Comparison of ENCODE assay signal across 15 cellular contexts in genomic region chr10:26792780-26793495, GRCh38.
DNase-seq lines count a peak whose midpoint lies in the region; ATAC-seq, FAIRE-seq and TF ChIP-seq lines count a peak whose summit lies in the region.
"Had no signal": no experiment of that assay in that cellular context is flagged by ENCODE, and none has a peak within 500 bp of the region (broad histone marks: within the 10 kb centered on the region; RNA-seq: fewer than 3 reads in every experiment).

No MANE protein-coding gene starts in this region.

- DNase-seq in H54 (ENCODE audit: insufficient read length, low spot score) (no peak), inferior parietal cortex (ENCODE audit: extremely low spot score) (peak; percentile 53), KBM-7 (no peak), NCI-H2196 (lab: John Stamatoyannopoulos, UW; ENCODE audit: unreplicated experiment) (no peak)
- DNase-seq: activated CD8-positive, alpha-beta memory T cell treated with anti-CD3 and anti-CD28 coated beads for 24 hours; activated gamma-delta T cell; NCI-H1105; NCI-H226; ovary; uterus had no signal

- H3K4me1 Mint-ChIP-seq in activated T-helper 17 cell treated with anti-CD3 and anti-CD28 coated beads, Interleukin-2, amount 50 U/mL, for 72 hours, result peaks cover 19% of the 10 kb centered on the region
- peaks cover 63% of the 10 kb centered on the region for H3K4me1 Mint-ChIP-seq in stimulated activated memory B cell treated with anti-CD40 and anti-IgM and Interleukin-4, amounts not matched to agents 10 μg/mL and 1 μg/mL and 100 μg/mL, for 72 hours

- H3K4me3 Mint-ChIP-seq in activated T-helper 17 cell treated with anti-CD3 and anti-CD28 coated beads, Interleukin-2, amount 50 U/mL, for 72 hours, result no peak overlapping the region
- H3K4me3 Mint-ChIP-seq in stimulated activated memory B cell treated with anti-CD40 and anti-IgM and Interleukin-4, amounts not matched to agents 10 μg/mL and 1 μg/mL and 100 μg/mL, for 72 hours, result no peak overlapping the region
- H3K4me3 Mint-ChIP-seq: stimulated activated naive CD8-positive, alpha-beta T cell treated with anti-CD3 and anti-CD28 coated beads, Interleukin-15, Interleukin-2, amounts not matched to agents 100 ng/mL and 50 ng/mL, for 24 hours had no signal

- H3K27me3 Mint-ChIP-seq in activated T-helper 17 cell treated with anti-CD3 and anti-CD28 coated beads, Interleukin-2, amount 50 U/mL, for 72 hours, result no peaks in the 10 kb centered on the region
- no peaks in the 10 kb centered on the region for H3K27me3 Mint-ChIP-seq in stimulated activated memory B cell treated with anti-CD40 and anti-IgM and Interleukin-4, amounts not matched to agents 10 μg/mL and 1 μg/mL and 100 μg/mL, for 72 hours
- H3K27me3 Mint-ChIP-seq: stimulated activated naive CD8-positive, alpha-beta T cell treated with anti-CD3 and anti-CD28 coated beads, Interleukin-15, Interleukin-2, amounts not matched to agents 100 ng/mL and 50 ng/mL, for 24 hours had no signal

- H3K9me3 Mint-ChIP-seq in activated T-helper 17 cell treated with anti-CD3 and anti-CD28 coated beads, Interleukin-2, amount 50 U/mL, for 72 hours, result no peaks in the 10 kb centered on the region
- peaks cover 3% of the 10 kb centered on the region for H3K9me3 Mint-ChIP-seq in stimulated activated memory B cell treated with anti-CD40 and anti-IgM and Interleukin-4, amounts not matched to agents 10 μg/mL and 1 μg/mL and 100 μg/mL, for 72 hours
- H3K9me3 Mint-ChIP-seq: stimulated activated naive CD8-positive, alpha-beta T cell treated with anti-CD3 and anti-CD28 coated beads, Interleukin-15, Interleukin-2, amounts not matched to agents 100 ng/mL and 50 ng/mL, for 24 hours had no signal

- no peak for ATAC-seq in activated T-helper 17 cell treated with anti-CD3 and anti-CD28 coated beads, Interleukin-2, amount 50 U/mL, for 72 hours (replicated peaks)
- ATAC-seq in stimulated activated memory B cell treated with anti-CD40 and anti-IgM and Interleukin-4, amounts not matched to agents 10 μg/mL and 1 μg/mL and 100 μg/mL, for 72 hours, result no peak
- ATAC-seq in HG03135 (IDR thresholded peaks at IDR 0.05; ENCODE audit: unreplicated experiment), result no peak

- in situ Hi-C loops in KBM-7 (cut with MboI; ENCODE audit: low pct_unique_long_range_greater_than_20kb, low sequenced_read_pairs), result no loop called here

- no peak for TF ChIP-seq POLR2A in H54 (IDR thresholded peaks at IDR 0.05; ENCODE audit: low read depth, low read length)

- peaks cover 36% of the 10 kb centered on the region for H3K36me3 Mint-ChIP-seq in activated T-helper 17 cell treated with anti-CD3 and anti-CD28 coated beads, Interleukin-2, amount 50 U/mL, for 72 hours (ENCODE audit: low read depth)
- peaks cover 53% of the 10 kb centered on the region for H3K36me3 Mint-ChIP-seq in stimulated activated memory B cell treated with anti-CD40 and anti-IgM and Interleukin-4, amounts not matched to agents 10 μg/mL and 1 μg/mL and 100 μg/mL, for 72 hours

- peak; percentile 27 for FAIRE-seq in H54 (lab: Jason Lieb, UNC)
- FAIRE-seq: GM12892 had no signal

- peak overlapping the region; percentile 25 for H3K27ac Mint-ChIP-seq in activated T-helper 17 cell treated with anti-CD3 and anti-CD28 coated beads, Interleukin-2, amount 50 U/mL, for 72 hours
- peak overlapping the region; percentile 53 for H3K27ac Mint-ChIP-seq in stimulated activated memory B cell treated with anti-CD40 and anti-IgM and Interleukin-4, amounts not matched to agents 10 μg/mL and 1 μg/mL and 100 μg/mL, for 72 hours
